12 cellular contexts compared by ENCODE assay signal in genomic region chr9:104232781-104233341, GRCh38.
DNase-seq lines count a peak whose midpoint lies in the region; ATAC-seq, FAIRE-seq and TF ChIP-seq lines count a peak whose summit lies in the region.
"Had no signal": no experiment of that assay in that cellular context is flagged by ENCODE, and none has a peak within 500 bp of the region (broad histone marks: within the 10 kb centered on the region; RNA-seq: fewer than 3 reads in every experiment).

No MANE protein-coding gene starts in this region.

- H3K36me3 Mint-ChIP-seq in activated CD4-positive, alpha-beta memory T cell treated with anti-CD3 and anti-CD28 coated beads, Interleukin-2, amount 10 ng/mL, durations not matched to agents 7 days and 5 days (ENCODE audit: low read depth) = no peaks in the 10 kb centered on the region
- H3K36me3 Mint-ChIP-seq: activated naive CD4-positive, alpha-beta T cell treated with anti-CD3 and anti-CD28 coated beads, Interleukin-2, amount 50 U/mL, for 24 hours had no signal

- no peaks in the 10 kb centered on the region for H3K4me1 Mint-ChIP-seq in activated CD4-positive, alpha-beta memory T cell treated with anti-CD3 and anti-CD28 coated beads, Interleukin-2, amount 10 ng/mL, durations not matched to agents 7 days and 5 days
- H3K4me1 Mint-ChIP-seq: activated naive CD4-positive, alpha-beta T cell treated with anti-CD3 and anti-CD28 coated beads, Interleukin-2, amount 50 U/mL, for 24 hours had no signal

- H3K27ac Mint-ChIP-seq in activated CD4-positive, alpha-beta memory T cell treated with anti-CD3 and anti-CD28 coated beads, Interleukin-2, amount 10 ng/mL, durations not matched to agents 7 days and 5 days = no peak overlapping the region
- H3K27ac Mint-ChIP-seq: activated naive CD4-positive, alpha-beta T cell treated with anti-CD3 and anti-CD28 coated beads, Interleukin-2, amount 50 U/mL, for 24 hours had no signal

- POLR2A ChIA-PET in activated CD4-positive, alpha-beta memory T cell treated with anti-CD3 and anti-CD28 coated beads, Interleukin-2, amount 10 ng/mL, durations not matched to agents 7 days and 5 days (lab: Charles Lee) = no interaction called here

- FAIRE-seq in RCC 7860 (lab: Jason Lieb, UNC) = no peak
- FAIRE-seq: GM12878 had no signal

- TF ChIP-seq CTCF in AG10803 (conservative IDR thresholded peaks at IDR 0.05; ENCODE audit: low read length) (no peak), cardiac fibroblast (IDR thresholded peaks at IDR 0.05; ENCODE audit: low read depth, low read length) (no peak)

- peak; percentile 43 for DNase-seq in AG10803 (ENCODE audit: low read depth)
- peak; percentile 76 for DNase-seq in RCC 7860 (ENCODE audit: low spot score)
- peak; percentile 73 to 96 for DNase-seq in cardiac fibroblast (ENCODE audit: low read depth in 2 of 2)
- DNase-seq in kidney tubule cell (ENCODE audit: low spot score) = peak; percentile 80
- DNase-seq in activated CD4-positive, alpha-beta memory T cell treated with anti-CD3 and anti-CD28 coated beads, Interleukin-2, amount 10 ng/mL, durations not matched to agents 7 days and 5 days = no peak
- DNase-seq in NCI-H2196 (lab: John Stamatoyannopoulos, UW; ENCODE audit: unreplicated experiment) = no peak
- DNase-seq: NCI-H187 treated with DMSO at 0.1 percent for 48 hours, SHP77 treated with DMSO at 0.1 percent for 48 hours had no signal

- no peaks in the 10 kb centered on the region for H3K27me3 Mint-ChIP-seq in activated CD4-positive, alpha-beta memory T cell treated with anti-CD3 and anti-CD28 coated beads, Interleukin-2, amount 10 ng/mL, durations not matched to agents 7 days and 5 days
- H3K27me3 Mint-ChIP-seq: activated naive CD4-positive, alpha-beta T cell treated with anti-CD3 and anti-CD28 coated beads, Interleukin-2, amount 50 U/mL, for 24 hours had no signal

- no peak overlapping the region for H3K4me3 Mint-ChIP-seq in activated CD4-positive, alpha-beta memory T cell treated with anti-CD3 and anti-CD28 coated beads, Interleukin-2, amount 10 ng/mL, durations not matched to agents 7 days and 5 days
- H3K4me3 Mint-ChIP-seq: activated naive CD4-positive, alpha-beta T cell treated with anti-CD3 and anti-CD28 coated beads, Interleukin-2, amount 50 U/mL, for 24 hours had no signal

- H3K4me3 ChIP-seq in AG10803 (ENCODE audit: low read length) = no peak overlapping the region
- no peak overlapping the region for H3K4me3 ChIP-seq in cardiac fibroblast (replicated peaks in 1 of 2; ENCODE audit: low read depth in 2 of 2, low read length in 2 of 2)
- H3K4me3 ChIP-seq: GM12878 had no signal

- peaks cover 2% of the 10 kb centered on the region for H3K9me3 Mint-ChIP-seq in activated CD4-positive, alpha-beta memory T cell treated with anti-CD3 and anti-CD28 coated beads, Interleukin-2, amount 10 ng/mL, durations not matched to agents 7 days and 5 days
- H3K9me3 Mint-ChIP-seq: activated naive CD4-positive, alpha-beta T cell treated with anti-CD3 and anti-CD28 coated beads, Interleukin-2, amount 50 U/mL, for 24 hours had no signal

- CTCF ChIA-PET in activated CD4-positive, alpha-beta memory T cell treated with anti-CD3 and anti-CD28 coated beads, Interleukin-2, amount 10 ng/mL, durations not matched to agents 7 days and 5 days (lab: Charles Lee) = no interaction called here

- ATAC-seq in HG03457 (IDR thresholded peaks at IDR 0.05; ENCODE audit: unreplicated experiment) = no peak
- no peak for ATAC-seq in HG03175 (IDR thresholded peaks at IDR 0.05; ENCODE audit: unreplicated experiment)
- ATAC-seq: GM12878 had no signal

Comparison
In these comparisons a context has a peak if more than half of its experiments do, and no peak if none do; other contexts are left out.
1. DNase-seq: peak in AG10803 (single experiment), RCC 7860 (single experiment), cardiac fibroblast (2 of 2) and kidney tubule cell (single experiment); none in activated CD4-positive, alpha-beta memory T cell treated with anti-CD3 and anti-CD28 coated beads, Interleukin-2, amount 10 ng/mL, durations not matched to agents 7 days and 5 days (single experiment) and NCI-H2196 (single experiment).